15 cellular contexts compared by ENCODE assay signal in genomic region chr9:127962278-127962677, GRCh38. TPM values are rescaled to one million over a fixed set of nuclear protein-coding genes. Genes with fewer than 3 reads are reported as not detected.
DNase-seq lines count a peak whose midpoint lies in the region; ATAC-seq and TF ChIP-seq lines count a peak whose summit lies in the region.
"Had no signal": no experiment of that assay in that cellular context is flagged by ENCODE, and none has a peak within 500 bp of the region (broad histone marks: within the 10 kb centered on the region; RNA-seq: fewer than 3 reads in every experiment).

No MANE protein-coding gene starts in this region.

- POLR2A ChIA-PET in naive thymus-derived CD8-positive, alpha-beta T cell (lab: Charles Lee), result interaction anchor here (36.1 to 67.4 kb wide), 3 partner anchors 4 to 66 kb away, joined by 737 to 2190 read pairs (median 2190); partner anchors contain the start of genes DPM2 and EEIG1

- TF ChIP-seq CTCF in body of pancreas (IDR thresholded peaks at IDR 0.05) (no peak), vagina (IDR thresholded peaks at IDR 0.05) (no peak)

- H3K4me3 Mint-ChIP-seq in naive thymus-derived CD8-positive, alpha-beta T cell, result peak overlapping the region; percentile 70 to 97 (median 88)

- H3K4me1 Mint-ChIP-seq in naive thymus-derived CD8-positive, alpha-beta T cell, result peaks cover 68 to 99% (median 95%) of the 10 kb centered on the region in 4 donors

- no peak for ATAC-seq in right cardiac atrium
- no peak for ATAC-seq in left cardiac atrium
- ATAC-seq in body of pancreas, result no peak
- ATAC-seq in naive thymus-derived CD8-positive, alpha-beta T cell, result no peak
- ATAC-seq in GM18873 (IDR thresholded peaks at IDR 0.05; ENCODE audit: low FRiP score, unreplicated experiment), result no peak
- no peak for ATAC-seq in HG02763 (IDR thresholded peaks at IDR 0.05; ENCODE audit: unreplicated experiment)

- H3K36me3 ChIP-seq in body of pancreas (replicated peaks in 1 of 2; ENCODE audit: insufficient read depth in 1 of 2, low read depth in 2 of 2), result no peaks in the 10 kb centered on the region
- no peaks in the 10 kb centered on the region for H3K36me3 ChIP-seq in vagina
- H3K36me3 ChIP-seq: neutrophil had no signal

- no peak for TF ChIP-seq POLR2A in body of pancreas (IDR thresholded peaks at IDR 0.05)
- TF ChIP-seq POLR2A in vagina (IDR thresholded peaks at IDR 0.05), result no peak

- H3K9me3 Mint-ChIP-seq in naive thymus-derived CD8-positive, alpha-beta T cell, result no peaks in the 10 kb centered on the region

- intact Hi-C loops in right cardiac atrium (cut with DNase I) (no loop called here), left cardiac atrium (cut with DNase I) (no loop called here), body of pancreas (cut with DNase I) (no loop called here), vagina (cut with DNase I) (no loop called here)

- H3K4me1 ChIP-seq in right cardiac atrium (ENCODE audit: control insufficient read depth, insufficient read depth, low read length) (peaks cover 32% of the 10 kb centered on the region), body of pancreas (peaks cover 73% of the 10 kb centered on the region), vagina (peaks cover 84% of the 10 kb centered on the region)

- H3K27ac Mint-ChIP-seq in naive thymus-derived CD8-positive, alpha-beta T cell, result peak overlapping the region; percentile 89 to 100 (median 96)

- H3K36me3 Mint-ChIP-seq in naive thymus-derived CD8-positive, alpha-beta T cell, result peaks cover 0 to 58% (median 7%) of the 10 kb centered on the region in 3 donors

- H3K27ac ChIP-seq in right cardiac atrium (ENCODE audit: low read length) (no peak overlapping the region), body of pancreas (peak overlapping the region in 3 of 4 donors; percentile 66 to 93 (median 93)), vagina (peak overlapping the region; percentile 96)
- H3K27ac ChIP-seq: neutrophil had no signal

- H3K4me3 ChIP-seq in right cardiac atrium (ENCODE audit: low read length), result no peak overlapping the region
- H3K4me3 ChIP-seq in body of pancreas, result no peak overlapping the region
- H3K4me3 ChIP-seq in vagina, result no peak overlapping the region

- H3K27me3 Mint-ChIP-seq in naive thymus-derived CD8-positive, alpha-beta T cell, result no peaks in the 10 kb centered on the region

- H3K9me3 ChIP-seq in right cardiac atrium (ENCODE audit: control insufficient read depth, low read length), result no peaks in the 10 kb centered on the region
- no peaks in the 10 kb centered on the region for H3K9me3 ChIP-seq in body of pancreas
- no peaks in the 10 kb centered on the region for H3K9me3 ChIP-seq in vagina
- H3K9me3 ChIP-seq: neutrophil had no signal

- 58% methylated on average over 3 of the region's 3 CpGs for WGBS in right cardiac atrium
- 57 to 64% methylated on average over 3 of the region's 3 CpGs for WGBS in body of pancreas, 2 donors

- H3K27me3 ChIP-seq in right cardiac atrium (ENCODE audit: control insufficient read depth, insufficient read depth) (no peaks in the 10 kb centered on the region), body of pancreas (no peaks in the 10 kb centered on the region), vagina (no peaks in the 10 kb centered on the region)

- peak; percentile 0 to 41 (median 36) for DNase-seq in right cardiac atrium
- DNase-seq in left cardiac atrium, result no peak
- DNase-seq in body of pancreas, result no peak
- DNase-seq in naive thymus-derived CD8-positive, alpha-beta T cell, result no peak
- no peak for DNase-seq in vagina (ENCODE audit: extremely low spot score in 2 of 2)
- no peak for DNase-seq in DMS53 treated with DMSO at 0.1 percent for 48 hours (lab: John Stamatoyannopoulos, UW; ENCODE audit: unreplicated experiment)
- DNase-seq: activated CD8-positive, alpha-beta memory T cell treated with anti-CD3 and anti-CD28 coated beads for 24 hours; EL; NCI-H146; NCI-H526; RPMI8226; T1000 had no signal

RNA-seq across cellular contexts. Expression of gene EEIG1, which starts 18.5 kb away (rescaled TPM):
- total RNA-seq in right cardiac atrium (10 to 100 TPM; 23.1 to 35.1 (median 31.6) TPM), left cardiac atrium (10 to 100 TPM; 24.9 to 27.3 TPM), body of pancreas (10 to 100 TPM; 41.9 to 42.0 TPM), vagina (30.9 TPM)
- polyA plus RNA-seq in right cardiac atrium, result 12.7 TPM
- total RNA-seq in naive thymus-derived CD8-positive, alpha-beta T cell, result 100 to 1,000 TPM; 564 to 631 TPM
- polyA plus RNA-seq in naive thymus-derived CD8-positive, alpha-beta T cell, result 100 to 1,000 TPM; 134 to 318 (median 149) TPM

RNA-seq across cellular contexts. Expression of gene DPM2, which starts 24.6 kb away (rescaled TPM):
- total RNA-seq in right cardiac atrium (10 to 100 TPM; 13.6 to 20.0 (median 16.0) TPM), left cardiac atrium (10 to 100 TPM; 14.7 to 18.3 TPM), body of pancreas (10 to 100 TPM; 23.3 to 39.9 TPM), vagina (17.7 TPM)
- 16.4 TPM for polyA plus RNA-seq in right cardiac atrium
- 10 to 100 TPM; 71.1 to 74.6 TPM for total RNA-seq in naive thymus-derived CD8-positive, alpha-beta T cell
- polyA plus RNA-seq in naive thymus-derived CD8-positive, alpha-beta T cell, result 10 to 100 TPM; 28.5 to 34.7 (median 34.2) TPM

RNA-seq across cellular contexts. Expression of gene PIP5KL1, which starts 31.7 kb away (rescaled TPM):
- total RNA-seq in right cardiac atrium (1 to 10 TPM in 1 of 4 donors, under 1 TPM in 1, not detected in 2; 0.29 to 1.3 TPM), left cardiac atrium (under 1 TPM; 0.50 to 0.99 TPM), body of pancreas (1 to 10 TPM; 1.3 to 2.6 TPM), vagina (10.3 TPM)
- polyA plus RNA-seq in right cardiac atrium, result 0.29 TPM
- total RNA-seq in naive thymus-derived CD8-positive, alpha-beta T cell, result 1 to 10 TPM; 1.8 to 2.0 TPM
- under 1 TPM in 2 of 3 donors, not detected in 1; 0.28 to 0.46 TPM for polyA plus RNA-seq in naive thymus-derived CD8-positive, alpha-beta T cell

RNA-seq across cellular contexts. Expression of gene ST6GALNAC4, which starts 45.4 kb away (rescaled TPM):
- 10 to 100 TPM; 26.3 to 36.7 (median 32.3) TPM for total RNA-seq in right cardiac atrium
- polyA plus RNA-seq in right cardiac atrium, result 24.3 TPM
- total RNA-seq in left cardiac atrium, result 10 to 100 TPM; 35.8 to 49.9 TPM
- total RNA-seq in body of pancreas, result 10 to 100 TPM; 36.6 to 63.8 TPM
- total RNA-seq in naive thymus-derived CD8-positive, alpha-beta T cell, result 10 to 100 TPM; 47.0 to 47.5 TPM
- 10 to 100 TPM; 19.8 to 34.4 (median 22.1) TPM for polyA plus RNA-seq in naive thymus-derived CD8-positive, alpha-beta T cell
- total RNA-seq in vagina, result 33.1 TPM

Comparison
In these comparisons a context has a peak if more than half of its experiments do, and no peak if none do; other contexts are left out.
1. DNase-seq: peak in right cardiac atrium (3 of 3); none in left cardiac atrium (single experiment), body of pancreas (0 of 4), naive thymus-derived CD8-positive, alpha-beta T cell (0 of 10), vagina (0 of 2) and DMS53 treated with DMSO at 0.1 percent for 48 hours (single experiment).
2. RNA of gene EEIG1, which starts 18.5 kb away (total RNA-seq): 564 to 631 TPM in naive thymus-derived CD8-positive, alpha-beta T cell; 41.9 to 42.0 TPM in body of pancreas, 23.1 to 35.1 TPM in right cardiac atrium, 30.9 TPM in vagina (single experiment) and 24.9 to 27.3 TPM in left cardiac atrium; every median in the first group is over 10 times any median in the second.